In genomic region chr3:188309437-188310269, GRCh38 we compare ENCODE assay signal across 9 cellular contexts.
A peak's percentile ranks its signal among the peaks of the same experiment; 100 is the strongest.
DNase-seq lines count a peak whose midpoint lies in the region; ATAC-seq lines count a peak whose summit lies in the region.
"Had no signal": no experiment of that assay in that cellular context is flagged by ENCODE, and none has a peak within 500 bp of the region (broad histone marks: within the 10 kb centered on the region; RNA-seq: fewer than 3 reads in every experiment).

No MANE protein-coding gene starts in this region.

- H3K27ac Mint-ChIP-seq in immature natural killer cell, result peak overlapping the region; percentile 3 to 78 (median 46)
- peak overlapping the region in 3 of 7 donors; percentile 0 to 25 (median 3) for H3K27ac Mint-ChIP-seq in CD4-positive, alpha-beta memory T cell
- H3K27ac Mint-ChIP-seq: brain had no signal

- DNase-seq in immature natural killer cell (peak; percentile 13 to 20 (median 18)), NCI-H345 (lab: John Stamatoyannopoulos, UW) (no peak), ecto neural progenitor cell (ENCODE audit: low spot score) (no peak)
- DNase-seq in CD4-positive, alpha-beta memory T cell, result no peak

- no peak overlapping the region for H3K4me3 ChIP-seq in CD4-positive, alpha-beta memory T cell (ENCODE audit: low read length in 2 of 2)
- H3K4me3 ChIP-seq: HAP-1 had no signal

- POLR2A ChIA-PET in CD4-positive, alpha-beta memory T cell (lab: Charles Lee; ENCODE audit: partially characterized antibody), result no interaction called here

- H3K36me3 Mint-ChIP-seq in immature natural killer cell, result peaks cover 4 to 11% (median 4%) of the 10 kb centered on the region in 3 donors
- H3K36me3 Mint-ChIP-seq in CD4-positive, alpha-beta memory T cell, result peaks cover 6 to 35% of the 10 kb centered on the region in 2 donors

- H3K9me3 ChIP-seq in CD4-positive, alpha-beta memory T cell (ENCODE audit: control insufficient read depth in 1 of 2, low read length in 2 of 2), result no peaks in the 10 kb centered on the region
- H3K9me3 ChIP-seq: HAP-1 had no signal

- peak overlapping the region; percentile 38 to 69 (median 64) for H3K4me3 Mint-ChIP-seq in immature natural killer cell
- H3K4me3 Mint-ChIP-seq in CD4-positive, alpha-beta memory T cell, result peak overlapping the region in 4 of 8 donors; percentile 12 to 61 (median 32)
- H3K4me3 Mint-ChIP-seq: brain had no signal

- H3K27ac ChIP-seq in CD4-positive, alpha-beta memory T cell (ENCODE audit: low read depth, low read length), result no peak overlapping the region

- peaks cover 15% of the 10 kb centered on the region for H3K4me1 ChIP-seq in CD4-positive, alpha-beta memory T cell (ENCODE audit: insufficient read depth, low read length)
- H3K4me1 ChIP-seq: HAP-1 had no signal

- intact Hi-C loops in CD4-positive, alpha-beta memory T cell (cut with micrococcal nuclease), result no loop called here

- no peaks in the 10 kb centered on the region for H3K9me3 Mint-ChIP-seq in immature natural killer cell
- no peaks in the 10 kb centered on the region for H3K9me3 Mint-ChIP-seq in CD4-positive, alpha-beta memory T cell
- H3K9me3 Mint-ChIP-seq: brain had no signal

- CTCF ChIA-PET in CD4-positive, alpha-beta memory T cell (lab: Charles Lee; ENCODE audit: partially characterized antibody), result no interaction called here

- H3K36me3 ChIP-seq in CD4-positive, alpha-beta memory T cell (ENCODE audit: insufficient read depth, low read length), result no peaks in the 10 kb centered on the region
- H3K36me3 ChIP-seq: HAP-1 had no signal

- peaks cover 0 to 2% (median 0%) of the 10 kb centered on the region in 3 donors for H3K27me3 Mint-ChIP-seq in immature natural killer cell (ENCODE audit: low read depth in 3 of 3)
- no peaks in the 10 kb centered on the region for H3K27me3 Mint-ChIP-seq in CD4-positive, alpha-beta memory T cell
- H3K27me3 Mint-ChIP-seq: brain had no signal

- H3K4me1 Mint-ChIP-seq in immature natural killer cell, result peaks cover 21 to 24% of the 10 kb centered on the region in 2 donors
- peaks cover 11 to 21% (median 17%) of the 10 kb centered on the region in 4 donors for H3K4me1 Mint-ChIP-seq in CD4-positive, alpha-beta memory T cell

- ATAC-seq in GM18867 (IDR thresholded peaks at IDR 0.05; ENCODE audit: unreplicated experiment) (peak; percentile 99), GM21529 (IDR thresholded peaks at IDR 0.05; ENCODE audit: unreplicated experiment) (peak; percentile 98), HG03469 (IDR thresholded peaks at IDR 0.05; ENCODE audit: unreplicated experiment) (peak; percentile 97)

- no peaks in the 10 kb centered on the region for H3K27me3 ChIP-seq in CD4-positive, alpha-beta memory T cell (ENCODE audit: insufficient read depth, low read length)

Comparison
In these comparisons a context has a peak if more than half of its experiments do, and no peak if none do; other contexts are left out.
1. DNase-seq: peak in immature natural killer cell (3 of 3); none in NCI-H345 (single experiment), ecto neural progenitor cell (single experiment) and CD4-positive, alpha-beta memory T cell (0 of 5).
2. Peak in every context shown above with its lines, with median percentiles within 50 percentile points of each other: ATAC-seq.